ENCODE assay signal across 27 cellular contexts in the genomic region with DNA sequence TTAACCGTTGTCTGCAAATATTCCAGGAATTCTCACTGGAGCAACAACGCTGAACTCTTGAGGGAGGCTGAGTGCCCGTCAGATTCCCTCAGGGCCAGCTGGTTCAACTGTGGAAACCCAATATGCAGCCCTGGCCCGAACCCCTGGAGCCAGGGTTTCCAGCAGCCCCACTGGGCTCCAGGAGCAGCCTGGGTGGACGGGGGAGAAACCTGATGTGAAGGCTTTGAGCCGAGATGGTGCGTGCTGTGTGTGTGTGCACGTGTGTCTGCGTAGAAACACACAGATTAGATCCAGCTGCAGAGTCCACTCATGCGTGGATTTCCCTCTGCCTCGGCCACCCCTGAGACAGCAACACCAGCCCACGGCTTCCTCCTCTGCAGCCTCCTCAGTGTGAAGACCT. TPM values are rescaled to one million over a fixed set of nuclear protein-coding genes. Genes with fewer than 3 reads are reported as not detected.
DNase-seq lines count a peak whose midpoint lies in the region; ATAC-seq, FAIRE-seq and TF ChIP-seq lines count a peak whose summit lies in the region.
"Had no signal": no experiment of that assay in that cellular context is flagged by ENCODE, and none has a peak within 500 bp of the region (broad histone marks: within the 10 kb centered on the region; RNA-seq: fewer than 3 reads in every experiment).

No MANE protein-coding gene starts in this region.

- H3K79me1 ChIP-seq in neuronal stem cell (ENCODE audit: low read depth, low read length) = peaks cover 2% of the 10 kb centered on the region

- H3K4me1 Mint-ChIP-seq in activated T-cell treated with anti-CD3 and anti-CD28 coated beads, Interleukin-2, amount 50 U/mL, for 24 hours (ENCODE audit: low read depth) = no peaks in the 10 kb centered on the region
- H3K4me1 Mint-ChIP-seq in activated T-cell treated with anti-CD3 and anti-CD28 coated beads, Interleukin-2, amount 50 U/mL, for 4 hours (ENCODE audit: low read depth) = no peaks in the 10 kb centered on the region
- H3K4me1 Mint-ChIP-seq: activated CD4-positive, alpha-beta T cell treated with anti-CD3 and anti-CD28 coated beads, Interleukin-2, amount 10 ng/mL, durations not matched to agents 24 days and 14 days; activated CD8-positive, alpha-beta memory T cell treated with anti-CD3 and anti-CD28 coated beads, Interleukin-2, amount 10 ng/mL, durations not matched to agents 7 days and 5 days had no signal

- TF ChIP-seq CTCF in upper lobe of right lung (IDR thresholded peaks at IDR 0.05) = no peak

- H3K36me3 ChIP-seq in neuronal stem cell (replicated peaks in 1 of 2; ENCODE audit: control insufficient read depth in 2 of 2, insufficient read depth in 2 of 2, low read length in 2 of 2) (peaks cover 32 to 64% of the 10 kb centered on the region in 2 donors), upper lobe of right lung (peaks cover 49% of the 10 kb centered on the region)

- no peak overlapping the region for H3K14ac ChIP-seq in neuronal stem cell (ENCODE audit: low read length)

- H3K4me2 ChIP-seq in neuronal stem cell (ENCODE audit: insufficient read depth, low read length, poor library complexity, severe bottlenecking) = no peak overlapping the region
- H3K4me2 ChIP-seq: KMS-11 had no signal

- H3K18ac ChIP-seq in neuronal stem cell (ENCODE audit: low read length) = no peak overlapping the region

- DNase-seq in activated T-cell treated with anti-CD3 and anti-CD28 coated beads, Interleukin-2, amount 50 U/mL, for 24 hours = peak; percentile 23
- no peak for DNase-seq in activated T-cell treated with anti-CD3 and anti-CD28 coated beads, Interleukin-2, amount 50 U/mL, for 4 hours
- peak; percentile 25 for DNase-seq in cerebellar cortex (ENCODE audit: low spot score)
- DNase-seq in neuronal stem cell (ENCODE audit: low spot score) = no peak
- peak; percentile 40 for DNase-seq in upper lobe of right lung
- DNase-seq in superior temporal gyrus (ENCODE audit: extremely low spot score) = no peak
- DNase-seq in T-helper 9 cell = no peak
- no peak for DNase-seq in frontal cortex (ENCODE audit: low spot score in 2 of 2)
- DNase-seq: activated CD4-positive, alpha-beta T cell treated with anti-CD3 and anti-CD28 coated beads, Interleukin-2, amount 10 ng/mL, durations not matched to agents 24 days and 14 days; activated CD8-positive, alpha-beta memory T cell treated with anti-CD3 and anti-CD28 coated beads, Interleukin-2, amount 10 ng/mL, durations not matched to agents 7 days and 5 days; Caco-2; DND-41; midbrain; naive thymus-derived CD8-positive, alpha-beta T cell; NCI-H1436; stimulated activated CD4-positive, alpha-beta T cell treated with anti-CD3 and anti-CD28 coated beads, Interleukin-12 subunit alpha, Interleukin-12 subunit beta, amount 100 ng/mL, for 4 hours; stimulated activated CD4-positive, alpha-beta T cell treated with anti-CD3 and anti-CD28 coated beads, Interleukin-4, amount 100 ng/mL, for 24 hours; stimulated activated naive CD4-positive, alpha-beta T cell treated with Interleukin-2 at 50 U/mL for 16 hours; T-helper 1 cell had no signal

- H3K9ac ChIP-seq in neuronal stem cell (ENCODE audit: low read depth, low read length, poor library complexity) = no peak overlapping the region
- H3K9ac ChIP-seq: KMS-11 had no signal

- FAIRE-seq in frontal cortex (lab: Jason Lieb, UNC) = no peak
- FAIRE-seq: GM12892 had no signal

- no peak overlapping the region for H4K91ac ChIP-seq in neuronal stem cell (ENCODE audit: low read depth, low read length, poor library complexity)

- H3K27ac Mint-ChIP-seq in activated T-cell treated with anti-CD3 and anti-CD28 coated beads, Interleukin-2, amount 50 U/mL, for 24 hours = no peak overlapping the region
- H3K27ac Mint-ChIP-seq: activated CD8-positive, alpha-beta memory T cell treated with anti-CD3 and anti-CD28 coated beads, Interleukin-2, amount 10 ng/mL, durations not matched to agents 7 days and 5 days; activated T-helper 2 cell treated with anti-CD3 and anti-CD28 coated beads, Interferon-gamma antibody, Interleukin-2, Interleukin-4, amounts not matched to agents 10 μg/mL and 5 μg/mL and 100 μg/mL, durations not matched to agents 14 hours and 24 hours and 36 hours had no signal

- no peak overlapping the region for H2AK5ac ChIP-seq in neuronal stem cell (ENCODE audit: low read depth, low read length)

- ATAC-seq in activated T-cell treated with anti-CD3 and anti-CD28 coated beads, Interleukin-2, amount 50 U/mL, for 4 hours = no peak
- peak; percentile 26 for ATAC-seq in upper lobe of right lung
- ATAC-seq: activated CD8-positive, alpha-beta memory T cell treated with anti-CD3 and anti-CD28 coated beads, Interleukin-2, amount 10 ng/mL, durations not matched to agents 7 days and 5 days; body of pancreas; naive thymus-derived CD8-positive, alpha-beta T cell; Panc1 had no signal

- H3K27me3 Mint-ChIP-seq in activated T-cell treated with anti-CD3 and anti-CD28 coated beads, Interleukin-2, amount 50 U/mL, for 24 hours = no peaks in the 10 kb centered on the region
- H3K27me3 Mint-ChIP-seq in activated T-cell treated with anti-CD3 and anti-CD28 coated beads, Interleukin-2, amount 50 U/mL, for 4 hours (ENCODE audit: low read depth) = no peaks in the 10 kb centered on the region
- H3K27me3 Mint-ChIP-seq: activated CD4-positive, alpha-beta T cell treated with anti-CD3 and anti-CD28 coated beads, Interleukin-2, amount 10 ng/mL, durations not matched to agents 24 days and 14 days; activated CD8-positive, alpha-beta memory T cell treated with anti-CD3 and anti-CD28 coated beads, Interleukin-2, amount 10 ng/mL, durations not matched to agents 7 days and 5 days; naive thymus-derived CD8-positive, alpha-beta T cell had no signal

- no peak overlapping the region for H3K23ac ChIP-seq in neuronal stem cell (ENCODE audit: low read depth, low read length, poor library complexity)

- no peak overlapping the region for H3K4ac ChIP-seq in neuronal stem cell (ENCODE audit: low read length)

- no peak overlapping the region for H2AFZ ChIP-seq in neuronal stem cell (ENCODE audit: low read length)

- H2BK5ac ChIP-seq in neuronal stem cell (ENCODE audit: low read length) = no peak overlapping the region

- H2BK15ac ChIP-seq in neuronal stem cell (ENCODE audit: low read length) = no peak overlapping the region

- H3K4me1 ChIP-seq in neuronal stem cell (ENCODE audit: control insufficient read depth in 2 of 2, insufficient read depth in 1 of 2, low read depth in 1 of 2, low read length in 2 of 2) (peaks cover 0 to 4% of the 10 kb centered on the region in 2 donors), upper lobe of right lung (no peaks in the 10 kb centered on the region)
- H3K4me1 ChIP-seq: body of pancreas, Caco-2, HAP-1, tibial nerve had no signal

- peaks cover 50% of the 10 kb centered on the region for H3K36me3 Mint-ChIP-seq in activated T-cell treated with anti-CD3 and anti-CD28 coated beads, Interleukin-2, amount 50 U/mL, for 24 hours (ENCODE audit: low read depth)
- peaks cover 27% of the 10 kb centered on the region for H3K36me3 Mint-ChIP-seq in activated T-cell treated with anti-CD3 and anti-CD28 coated beads, Interleukin-2, amount 50 U/mL, for 4 hours (ENCODE audit: insufficient read depth)

- H3K9me3 Mint-ChIP-seq in activated T-cell treated with anti-CD3 and anti-CD28 coated beads, Interleukin-2, amount 50 U/mL, for 24 hours = no peaks in the 10 kb centered on the region
- no peaks in the 10 kb centered on the region for H3K9me3 Mint-ChIP-seq in activated T-cell treated with anti-CD3 and anti-CD28 coated beads, Interleukin-2, amount 50 U/mL, for 4 hours
- H3K9me3 Mint-ChIP-seq: activated CD4-positive, alpha-beta T cell treated with anti-CD3 and anti-CD28 coated beads, Interleukin-2, amount 10 ng/mL, durations not matched to agents 24 days and 14 days; activated T-helper 2 cell treated with anti-CD3 and anti-CD28 coated beads, Interferon-gamma antibody, Interleukin-2, Interleukin-4, amounts not matched to agents 10 μg/mL and 5 μg/mL and 100 μg/mL, durations not matched to agents 14 hours and 24 hours and 36 hours had no signal

- H3K4me3 Mint-ChIP-seq in activated T-cell treated with anti-CD3 and anti-CD28 coated beads, Interleukin-2, amount 50 U/mL, for 24 hours = no peak overlapping the region
- H3K4me3 Mint-ChIP-seq in activated T-cell treated with anti-CD3 and anti-CD28 coated beads, Interleukin-2, amount 50 U/mL, for 4 hours = no peak overlapping the region
- H3K4me3 Mint-ChIP-seq: activated CD4-positive, alpha-beta T cell treated with anti-CD3 and anti-CD28 coated beads, Interleukin-2, amount 10 ng/mL, durations not matched to agents 24 days and 14 days; activated CD8-positive, alpha-beta memory T cell treated with anti-CD3 and anti-CD28 coated beads, Interleukin-2, amount 10 ng/mL, durations not matched to agents 7 days and 5 days; naive thymus-derived CD8-positive, alpha-beta T cell had no signal

- no CpG with 5 or more reads among the region's 12 CpGs for WGBS in neuronal stem cell (ENCODE audit: extremely low coverage in 2 of 2, insufficient read length in 2 of 2, insufficient replicate concordance in 1 of 2), 2 donors

- H3K4me3 ChIP-seq in neuronal stem cell (ENCODE audit: low read length in 2 of 2) = no peak overlapping the region
- H3K4me3 ChIP-seq in upper lobe of right lung = no peak overlapping the region
- H3K4me3 ChIP-seq: body of pancreas, HAP-1, tibial nerve had no signal

- intact Hi-C loops in upper lobe of right lung (cut with DNase I) = no loop called here

- H2BK12ac ChIP-seq in neuronal stem cell (ENCODE audit: low read length) = no peak overlapping the region

- H3K9me3 ChIP-seq in neuronal stem cell (replicated peaks in 1 of 2; ENCODE audit: control insufficient read depth in 2 of 2, insufficient read depth in 1 of 2, low read depth in 1 of 2, low read length in 2 of 2) = peaks cover 0 to 5% of the 10 kb centered on the region in 2 donors
- H3K9me3 ChIP-seq in upper lobe of right lung = no peaks in the 10 kb centered on the region
- H3K9me3 ChIP-seq: body of pancreas, Caco-2, HAP-1, tibial nerve had no signal

- no peak overlapping the region for H2BK120ac ChIP-seq in neuronal stem cell (ENCODE audit: low read depth, low read length)

- no peak overlapping the region for H4K8ac ChIP-seq in neuronal stem cell (ENCODE audit: low read depth, low read length)

- H3K27me3 ChIP-seq in neuronal stem cell (ENCODE audit: control insufficient read depth in 3 of 3, insufficient read depth in 3 of 3, low read depth in 1 of 3, low read length in 3 of 3) (no peaks in the 10 kb centered on the region), upper lobe of right lung (no peaks in the 10 kb centered on the region)
- H3K27me3 ChIP-seq: body of pancreas, tibial nerve had no signal

- H3K27ac ChIP-seq in neuronal stem cell (replicated peaks; ENCODE audit: low read length) (peak overlapping the region; percentile 48), upper lobe of right lung (no peak overlapping the region)
- H3K27ac ChIP-seq: body of pancreas, epithelial cell of prostate, KMS-11, tibial nerve had no signal

RNA-seq across cellular contexts. Expression of a gene that starts 19.4 kb away (rescaled TPM):
- total RNA-seq in activated T-cell treated with anti-CD3 and anti-CD28 coated beads, Interleukin-2, amount 50 U/mL, for 4 hours = 100 to 1,000 TPM; 518 to 544 (median 518) TPM
- 415 TPM for polyA plus RNA-seq in neuronal stem cell (2013, experiment 1 of 2)
- 410 TPM for polyA plus RNA-seq in neuronal stem cell (2013, experiment 2 of 2)
- total RNA-seq in upper lobe of right lung = 337 TPM
- 139 TPM for total RNA-seq in frontal cortex

RNA-seq across cellular contexts. Expression of a gene that starts 41.4 kb away (rescaled TPM):
- 10 to 100 TPM; 33.0 to 53.2 (median 36.9) TPM for total RNA-seq in activated T-cell treated with anti-CD3 and anti-CD28 coated beads, Interleukin-2, amount 50 U/mL, for 4 hours
- polyA plus RNA-seq in neuronal stem cell (2013, experiment 1 of 2) = 52.5 TPM
- 51.6 TPM for polyA plus RNA-seq in neuronal stem cell (2013, experiment 2 of 2)
- total RNA-seq in upper lobe of right lung (23.8 TPM), frontal cortex (10.6 TPM)

Comparison
In these comparisons a context has a peak if more than half of its experiments do, and no peak if none do; other contexts are left out.
1. DNase-seq: peak in activated T-cell treated with anti-CD3 and anti-CD28 coated beads, Interleukin-2, amount 50 U/mL, for 24 hours (single experiment), cerebellar cortex (single experiment) and upper lobe of right lung (single experiment); none in activated T-cell treated with anti-CD3 and anti-CD28 coated beads, Interleukin-2, amount 50 U/mL, for 4 hours (single experiment), neuronal stem cell (single experiment), superior temporal gyrus (single experiment), T-helper 9 cell (single experiment) and frontal cortex (0 of 2).